In the genomic region with DNA sequence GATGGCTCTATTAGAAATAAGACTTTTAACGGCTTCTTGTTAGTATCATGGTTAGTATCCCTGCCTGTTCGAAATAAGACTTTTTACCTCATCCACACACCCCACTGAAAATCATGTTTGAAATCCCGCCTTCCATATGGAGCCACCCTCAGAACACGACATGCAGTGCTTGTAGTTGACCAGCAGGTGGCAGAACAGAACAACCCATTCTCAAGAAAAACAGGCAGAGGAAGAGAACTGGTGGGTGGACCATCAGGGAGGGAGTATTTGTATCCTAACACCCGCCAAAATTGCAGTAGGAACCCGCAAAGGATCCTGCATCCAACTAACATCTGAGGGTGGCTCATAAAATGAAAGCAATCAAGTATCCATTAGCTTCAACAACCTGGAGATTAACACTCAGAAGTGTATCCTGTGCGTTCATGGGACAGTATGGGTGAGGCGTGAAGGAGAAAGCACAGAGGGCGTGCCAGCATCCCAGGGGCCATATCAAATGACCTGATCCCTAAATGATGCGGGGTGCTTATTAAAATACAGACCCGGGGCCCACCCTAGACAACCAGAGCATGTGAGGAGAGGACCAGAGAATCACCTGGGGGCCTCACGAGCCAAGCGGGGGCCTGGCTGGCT, we compare ENCODE assay signal across 1 cellular context.
TF ChIP-seq lines count a peak whose summit lies in the region.

No MANE protein-coding gene starts in this region.

TF ChIP-seq in K562, 482 proteins besides CTCF, POLR2A, EP300 and RAD21 (continued from another document):
- TF ChIP-seq ZNF398 (CRISPR knock-in tag; IDR thresholded peaks at IDR 0.05) (no peak), GTF2F1 (IDR thresholded peaks at IDR 0.05; ENCODE audit: low read depth, low read length) (no peak), FOXA1 (IDR thresholded peaks at IDR 0.05; ENCODE audit: borderline replicate concordance) (no peak), ZFP30 (CRISPR knock-in tag; IDR thresholded peaks at IDR 0.05; ENCODE audit: borderline replicate concordance) (no peak), GABPB2 (CRISPR knock-in tag; conservative IDR thresholded peaks at IDR 0.05) (no peak), ZNF778 (CRISPR knock-in tag; IDR thresholded peaks at IDR 0.05) (no peak), ZNF766 (CRISPR knock-in tag; conservative IDR thresholded peaks at IDR 0.05) (no peak), ZFP36 (IDR thresholded peaks at IDR 0.05; ENCODE audit: low read depth, low read length, partially characterized antibody) (peak; percentile 11), CREM (IDR thresholded peaks at IDR 0.05; ENCODE audit: low read depth) (0 out of 2 replicates have a peak, but pooled peaks have one; percentile 19), ZNF354B (CRISPR knock-in tag; IDR thresholded peaks at IDR 0.05) (no peak), STAG1 (CRISPR knock-in tag; IDR thresholded peaks at IDR 0.05; ENCODE audit: borderline replicate concordance) (no peak; the same call in 1 of the 2 replicates), RB1 (IDR thresholded peaks at IDR 0.05; ENCODE audit: low read depth) (peak; percentile 62; the same call in 1 of the 2 replicates), ARNT (IDR thresholded peaks at IDR 0.05) (no peak), TBL1XR1 (IDR thresholded peaks at IDR 0.05; ENCODE audit: low read length in 2 of 2) (no peak), JUND (IDR thresholded peaks at IDR 0.05; ENCODE audit: borderline replicate concordance, low read depth, low read length) (peak; percentile 22; the same call in 1 of the 2 replicates), JUND (tag; IDR thresholded peaks at IDR 0.05; ENCODE audit: borderline replicate concordance, low read depth, low read length) (no peak), EGR1 (conservative IDR thresholded peaks at IDR 0.05) (peak; percentile 63), MYC (IDR thresholded peaks at IDR 0.05; ENCODE audit: low read depth, low read length) (no peak), MYC (CRISPR knock-in tag; IDR thresholded peaks at IDR 0.05; ENCODE audit: borderline replicate concordance, low read depth) (no peak), ZNF445 (CRISPR knock-in tag; IDR thresholded peaks at IDR 0.05; ENCODE audit: low read depth) (no peak), IRF2 (CRISPR knock-in tag; IDR thresholded peaks at IDR 0.05) (no peak)
- TF ChIP-seq, protein P1, sequence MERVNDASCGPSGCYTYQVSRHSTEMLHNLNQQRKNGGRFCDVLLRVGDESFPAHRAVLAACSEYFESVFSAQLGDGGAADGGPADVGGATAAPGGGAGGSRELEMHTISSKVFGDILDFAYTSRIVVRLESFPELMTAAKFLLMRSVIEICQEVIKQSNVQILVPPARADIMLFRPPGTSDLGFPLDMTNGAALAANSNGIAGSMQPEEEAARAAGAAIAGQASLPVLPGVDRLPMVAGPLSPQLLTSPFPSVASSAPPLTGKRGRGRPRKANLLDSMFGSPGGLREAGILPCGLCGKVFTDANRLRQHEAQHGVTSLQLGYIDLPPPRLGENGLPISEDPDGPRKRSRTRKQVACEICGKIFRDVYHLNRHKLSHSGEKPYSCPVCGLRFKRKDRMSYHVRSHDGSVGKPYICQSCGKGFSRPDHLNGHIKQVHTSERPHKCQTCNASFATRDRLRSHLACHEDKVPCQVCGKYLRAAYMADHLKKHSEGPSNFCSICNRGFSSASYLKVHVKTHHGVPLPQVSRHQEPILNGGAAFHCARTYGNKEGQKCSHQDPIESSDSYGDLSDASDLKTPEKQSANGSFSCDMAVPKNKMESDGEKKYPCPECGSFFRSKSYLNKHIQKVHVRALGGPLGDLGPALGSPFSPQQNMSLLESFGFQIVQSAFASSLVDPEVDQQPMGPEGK (CRISPR knock-in tag; IDR thresholded peaks at IDR 0.05; ENCODE audit: borderline replicate concordance) = no peak
TF ChIP-seq in K562: peak in this region for 9.
